In genomic region chr6:56096946-56097345, GRCh38 we compare ENCODE assay signal across 1 cellular context.
TF ChIP-seq lines count a peak whose summit lies in the region.

No MANE protein-coding gene starts in this region.

TF ChIP-seq in WTC11, 78 proteins besides CTCF, POLR2A, EP300 and RAD21 (continued from another document):
- TF ChIP-seq ATF2 (CRISPR knock-in tag; IDR thresholded peaks at IDR 0.05; ENCODE audit: borderline replicate concordance, low read depth) (no peak), ESRRA (CRISPR knock-in tag; IDR thresholded peaks at IDR 0.05; ENCODE audit: borderline replicate concordance) (no peak), NR1H2 (CRISPR knock-in tag; IDR thresholded peaks at IDR 0.05) (no peak), PREB (CRISPR knock-in tag; IDR thresholded peaks at IDR 0.05; ENCODE audit: borderline replicate concordance) (no peak), FOXP4 (CRISPR knock-in tag; IDR thresholded peaks at IDR 0.05) (no peak), MXD4 (CRISPR knock-in tag; IDR thresholded peaks at IDR 0.05; ENCODE audit: borderline replicate concordance) (no peak), SMAD3 (CRISPR knock-in tag; IDR thresholded peaks at IDR 0.05; ENCODE audit: borderline replicate concordance) (no peak), SOX15 (CRISPR knock-in tag; IDR thresholded peaks at IDR 0.05) (no peak)
